8 cellular contexts compared by ENCODE assay signal in the genomic region with DNA sequence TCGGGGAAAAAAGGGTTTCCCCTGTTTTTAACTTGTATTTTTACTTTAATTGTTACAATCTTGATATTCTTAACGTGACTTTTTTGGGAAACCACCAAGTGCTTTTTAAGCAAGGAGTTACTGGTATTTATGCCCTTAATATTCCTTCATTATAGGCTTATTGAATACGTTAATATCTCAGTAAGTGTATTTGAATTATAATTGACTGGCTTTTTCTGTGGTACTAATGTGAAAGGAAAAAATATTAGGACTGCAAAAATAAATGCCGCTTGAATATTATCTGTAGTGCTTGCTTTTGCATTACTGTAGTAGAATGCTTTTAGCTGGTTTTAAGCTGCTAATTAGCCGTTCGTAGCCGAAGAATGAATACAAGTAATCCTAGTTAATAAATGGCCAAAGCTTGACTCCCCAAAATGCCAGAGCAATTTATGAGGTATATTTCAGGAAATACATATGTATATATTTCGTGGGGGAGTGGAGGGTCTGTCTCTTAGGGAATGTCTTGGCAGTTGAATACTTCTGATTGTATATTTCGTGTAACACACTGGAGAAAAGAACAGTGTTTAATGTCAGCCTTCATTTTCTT. TPM values are rescaled to one million over a fixed set of nuclear protein-coding genes. Genes with fewer than 3 reads are reported as not detected.
DNase-seq lines count a peak whose midpoint lies in the region; ATAC-seq and TF ChIP-seq lines count a peak whose summit lies in the region.

No MANE protein-coding gene starts in this region.

- peak overlapping the region; percentile 80 for H3K4me2 ChIP-seq in MM.1S (ENCODE audit: low read depth, low read length)

- peak overlapping the region; percentile 87 to 95 (median 93) for H3K27ac Mint-ChIP-seq in CD14-positive monocyte
- H3K27ac Mint-ChIP-seq in naive thymus-derived CD8-positive, alpha-beta T cell = peak overlapping the region; percentile 96 to 99 (median 98)

- H3K9ac ChIP-seq in MM.1S (ENCODE audit: low read length) = peak overlapping the region; percentile 51; the same call in 1 of the 2 replicates

- no peaks in the 10 kb centered on the region; the same call in 1 of the 2 replicates for H3K36me3 ChIP-seq in MM.1S (replicated peaks; ENCODE audit: insufficient read depth, low read length)

- H3K36me3 Mint-ChIP-seq in CD14-positive monocyte = peaks cover 7 to 16% of the 10 kb centered on the region in 2 donors
- peaks cover 1 to 27% (median 3%) of the 10 kb centered on the region in 3 donors for H3K36me3 Mint-ChIP-seq in naive thymus-derived CD8-positive, alpha-beta T cell

- H3K9me3 Mint-ChIP-seq in CD14-positive monocyte = no peaks in the 10 kb centered on the region
- peaks cover 0 to 2% (median 0%) of the 10 kb centered on the region in 9 donors for H3K9me3 Mint-ChIP-seq in naive thymus-derived CD8-positive, alpha-beta T cell

- no peak for DNase-seq in CD14-positive monocyte (ENCODE audit: low spot score)
- DNase-seq in MM.1S = no peak
- DNase-seq in choroid plexus epithelial cell (ENCODE audit: low read depth) = no peak
- DNase-seq in naive thymus-derived CD8-positive, alpha-beta T cell = no peak
- DNase-seq in SKM-1 treated with dmso at 0.1 percent for 144 hours (lab: John Stamatoyannopoulos, UW; ENCODE audit: unreplicated experiment) = no peak

- H3K27me3 ChIP-seq in MM.1S (replicated peaks; ENCODE audit: insufficient read depth, low read length) = no peaks in the 10 kb centered on the region

- H3K79me2 ChIP-seq in MM.1S (ENCODE audit: low read length) = peaks cover 27% of the 10 kb centered on the region

- intact Hi-C loops in CD14-positive monocyte (cut with micrococcal nuclease) = loop anchor here (1.0 to 10.0 kb wide), 5 partner anchors 11 to 68 kb away; a partner anchor contains a TSS

- H3K4me3 ChIP-seq in MM.1S (ENCODE audit: low read length) = peak overlapping the region; percentile 66
- peak overlapping the region; percentile 80 for H3K4me3 ChIP-seq in choroid plexus epithelial cell (ENCODE audit: low read depth, low read length)

- H3F3A ChIP-seq in MM.1S (ENCODE audit: insufficient read depth, low read length) = peaks cover 11% of the 10 kb centered on the region

- no peak for TF ChIP-seq CTCF in CD14-positive monocyte (IDR thresholded peaks at IDR 0.05)
- TF ChIP-seq CTCF in MM.1S (IDR thresholded peaks at IDR 0.05; ENCODE audit: low read length) = no peak
- no peak for TF ChIP-seq CTCF in choroid plexus epithelial cell (conservative IDR thresholded peaks at IDR 0.05; ENCODE audit: low read depth, low read length)

- H3K4me3 Mint-ChIP-seq in CD14-positive monocyte = peak overlapping the region; percentile 88 to 91
- H3K4me3 Mint-ChIP-seq in naive thymus-derived CD8-positive, alpha-beta T cell = peak overlapping the region; percentile 79 to 99 (median 95)

- H4K20me1 ChIP-seq in MM.1S (ENCODE audit: insufficient read depth, low read length) = no peaks in the 10 kb centered on the region

- peaks cover 0 to 2% (median 0%) of the 10 kb centered on the region in 3 donors for H3K27me3 Mint-ChIP-seq in CD14-positive monocyte (ENCODE audit: low read depth in 3 of 3)
- H3K27me3 Mint-ChIP-seq in naive thymus-derived CD8-positive, alpha-beta T cell = no peaks in the 10 kb centered on the region

- peaks cover 12% of the 10 kb centered on the region for H3K4me1 ChIP-seq in MM.1S (ENCODE audit: low read length)

- H3K9me3 ChIP-seq in MM.1S (replicated peaks; ENCODE audit: insufficient read depth, low read length) = no peaks in the 10 kb centered on the region

- POLR2A ChIA-PET in naive thymus-derived CD8-positive, alpha-beta T cell (lab: Charles Lee) = interaction anchor here (0.6 to 3.1 kb wide), 17 partner anchors 8 to 662 kb away, joined by 3 to 87 read pairs (median 5); a partner anchor contains a TSS

- no peak for ATAC-seq in naive thymus-derived CD8-positive, alpha-beta T cell
- ATAC-seq in GM21447 (IDR thresholded peaks at IDR 0.05; ENCODE audit: unreplicated experiment) (no peak), HG03039 (IDR thresholded peaks at IDR 0.05; ENCODE audit: unreplicated experiment) (no peak), GM21360 (IDR thresholded peaks at IDR 0.05; ENCODE audit: unreplicated experiment) (no peak)

- peaks cover 49% of the 10 kb centered on the region for H3K4me1 Mint-ChIP-seq in CD14-positive monocyte
- peaks cover 25 to 77% (median 60%) of the 10 kb centered on the region in 4 donors for H3K4me1 Mint-ChIP-seq in naive thymus-derived CD8-positive, alpha-beta T cell

- peak overlapping the region; percentile 28; the same call in 1 of the 2 replicates for H3K27ac ChIP-seq in MM.1S (ENCODE audit: low read length)

- H2AFZ ChIP-seq in MM.1S (ENCODE audit: low read length) = peak overlapping the region; percentile 9

- H3K9me2 ChIP-seq in MM.1S (replicated peaks; ENCODE audit: insufficient read depth, low read length) = no peaks in the 10 kb centered on the region

RNA-seq across cellular contexts. Expression of a gene that starts 1.3 kb away (rescaled TPM):
- polyA plus RNA-seq in CD14-positive monocyte = 10 to 100 TPM; 48.6 to 53.4 TPM
- 100 to 1,000 TPM; 361 to 367 TPM for total RNA-seq in naive thymus-derived CD8-positive, alpha-beta T cell
- 100 to 1,000 TPM; 318 to 385 (median 341) TPM for polyA plus RNA-seq in naive thymus-derived CD8-positive, alpha-beta T cell

RNA-seq across cellular contexts. Expression of a gene that starts 45.9 kb away (rescaled TPM):
- polyA plus RNA-seq in CD14-positive monocyte = 10 to 100 TPM; 26.6 to 41.1 TPM
- total RNA-seq in naive thymus-derived CD8-positive, alpha-beta T cell = 10 to 100 TPM; 46.5 to 60.3 TPM
- 10 to 100 TPM; 25.1 to 29.7 (median 29.0) TPM for polyA plus RNA-seq in naive thymus-derived CD8-positive, alpha-beta T cell

RNA-seq across cellular contexts. Expression of a gene that starts 46.3 kb away (rescaled TPM):
- polyA plus RNA-seq in CD14-positive monocyte = 10 to 100 TPM; 68.9 to 69.9 TPM
- total RNA-seq in naive thymus-derived CD8-positive, alpha-beta T cell = 10 to 100 TPM; 66.1 to 72.6 TPM
- 10 to 100 TPM; 43.2 to 58.3 (median 57.7) TPM for polyA plus RNA-seq in naive thymus-derived CD8-positive, alpha-beta T cell

Comparison
In these comparisons a context has a peak if more than half of its experiments do, and no peak if none do; other contexts are left out.
1. RNA of a gene that starts 1.3 kb away (polyA plus RNA-seq): 318 to 385 TPM in naive thymus-derived CD8-positive, alpha-beta T cell; 48.6 to 53.4 TPM in CD14-positive monocyte; every median in the first group is over 4 times any median in the second.